ENCODE assay signal across 18 cellular contexts in the genomic region with DNA sequence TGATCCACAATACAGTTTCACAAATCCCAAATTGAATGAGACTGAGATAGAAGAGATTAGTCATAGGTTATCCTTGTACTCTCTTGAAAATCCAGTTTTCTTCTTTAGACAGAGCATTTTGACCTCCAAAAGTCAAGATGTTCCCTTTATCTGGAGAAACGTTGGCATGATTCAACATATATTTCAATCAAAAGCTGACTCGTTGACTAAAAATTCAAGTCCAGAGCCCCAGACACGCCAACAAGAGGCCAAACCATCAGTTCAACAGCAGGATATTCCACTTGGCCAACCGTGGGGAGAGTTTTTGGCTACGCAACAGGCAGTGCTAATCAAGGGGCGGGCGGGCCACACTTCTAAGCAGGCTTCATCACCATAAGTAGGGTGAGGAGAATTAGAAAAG.
DNase-seq lines count a peak whose midpoint lies in the region; ATAC-seq, FAIRE-seq and TF ChIP-seq lines count a peak whose summit lies in the region.
"Had no signal": no experiment of that assay in that cellular context is flagged by ENCODE, and none has a peak within 500 bp of the region (broad histone marks: within the 10 kb centered on the region; RNA-seq: fewer than 3 reads in every experiment).

No MANE protein-coding gene starts in this region.

- no peaks in the 10 kb centered on the region for H3K36me3 Mint-ChIP-seq in progenitor cell of endocrine pancreas (ENCODE audit: insufficient read depth)

- TF ChIP-seq CTCF in epithelial cell of esophagus (IDR thresholded peaks at IDR 0.05; ENCODE audit: insufficient read depth, low read depth, low read length, missing control alignments) (no peak), omental fat pad (IDR thresholded peaks at IDR 0.05) (no peak), BE2C (IDR thresholded peaks at IDR 0.05; ENCODE audit: low read depth, low read length) (no peak), progenitor cell of endocrine pancreas (IDR thresholded peaks at IDR 0.05; ENCODE audit: unreplicated experiment) (no peak)

- no peaks in the 10 kb centered on the region for H3K9me3 Mint-ChIP-seq in progenitor cell of endocrine pancreas (ENCODE audit: low read depth)
- H3K9me3 Mint-ChIP-seq: HFFc6 had no signal

- H3K27me3 ChIP-seq in BE2C: no peaks in the 10 kb centered on the region
- H3K27me3 ChIP-seq: BLaER1 treated with 17β-estradiol and CSF1 and Interleukin-3, amounts not matched to agents 10 nM and 100 nM had no signal

- no peaks in the 10 kb centered on the region for H3K36me3 ChIP-seq in BE2C
- H3K36me3 ChIP-seq: BLaER1 treated with 17β-estradiol and CSF1 and Interleukin-3, amounts not matched to agents 10 nM and 100 nM had no signal

- peak; percentile 76 for ATAC-seq in omental fat pad (ENCODE audit: low FRiP score)

- H3K4me3 Mint-ChIP-seq in progenitor cell of endocrine pancreas (ENCODE audit: low read depth): no peak overlapping the region
- H3K4me3 Mint-ChIP-seq: HFFc6 had no signal

- peaks cover 9% of the 10 kb centered on the region for H3K4me1 Mint-ChIP-seq in progenitor cell of endocrine pancreas (ENCODE audit: low read depth)

- H3K9me3 ChIP-seq in BE2C: no peaks in the 10 kb centered on the region
- H3K9me3 ChIP-seq: BLaER1 treated with 17β-estradiol and CSF1 and Interleukin-3, amounts not matched to agents 10 nM and 100 nM had no signal

- no peak for FAIRE-seq in RCC 7860 (lab: Jason Lieb, UNC)

- H3K27me3 Mint-ChIP-seq in progenitor cell of endocrine pancreas: no peaks in the 10 kb centered on the region

- DNase-seq in EL: peak; percentile 57
- peak; percentile 30 for DNase-seq in RCC 7860 (ENCODE audit: low spot score)
- DNase-seq in epithelial cell of esophagus (ENCODE audit: low read depth): peak; percentile 14
- no peak for DNase-seq in omental fat pad (ENCODE audit: low spot score)
- no peak for DNase-seq in NCI-H524 treated with DMSO at 0.1 percent for 48 hours (lab: John Stamatoyannopoulos, UW)
- no peak for DNase-seq in T-helper 1 cell
- no peak for DNase-seq in BE2C
- no peak for DNase-seq in progenitor cell of endocrine pancreas (ENCODE audit: low spot score, unreplicated experiment)
- DNase-seq: DMS 273 treated with DMSO at 0.1 percent for 48 hours, GOT3, HFFc6, KG1, NCI-H1092, NCI-H1694, NCI-H446, NCI-H748 treated with DMSO at 0.1 percent for 48 hours, SHP77 had no signal

- peaks cover 44% of the 10 kb centered on the region for H3K4me1 ChIP-seq in BE2C
- H3K4me1 ChIP-seq: BLaER1 treated with 17β-estradiol and CSF1 and Interleukin-3, amounts not matched to agents 10 nM and 100 nM had no signal

- no peak overlapping the region for H3K4me3 ChIP-seq in epithelial cell of esophagus (ENCODE audit: low read length)
- no peak overlapping the region for H3K4me3 ChIP-seq in BE2C (ENCODE audit: low read depth, low read length)
- H3K4me3 ChIP-seq: BLaER1 treated with 17β-estradiol and CSF1 and Interleukin-3, amounts not matched to agents 10 nM and 100 nM had no signal

- no peak overlapping the region for H3K27ac Mint-ChIP-seq in progenitor cell of endocrine pancreas
- H3K27ac Mint-ChIP-seq: HFFc6 had no signal

Comparison
In these comparisons a context has a peak if more than half of its experiments do, and no peak if none do; other contexts are left out.
1. DNase-seq: peak in EL (single experiment), RCC 7860 (single experiment) and epithelial cell of esophagus (single experiment); none in omental fat pad (single experiment), NCI-H524 treated with DMSO at 0.1 percent for 48 hours (single experiment), T-helper 1 cell (0 of 5), BE2C (single experiment) and progenitor cell of endocrine pancreas (single experiment).